In genomic region chr12:76863005-76863670, GRCh38 we compare ENCODE assay signal across 13 cellular contexts. TPM values are rescaled to one million over a fixed set of nuclear protein-coding genes. Genes with fewer than 3 reads are reported as not detected.
DNase-seq lines count a peak whose midpoint lies in the region; ATAC-seq and TF ChIP-seq lines count a peak whose summit lies in the region.
"Had no signal": no experiment of that assay in that cellular context is flagged by ENCODE, and none has a peak within 500 bp of the region (broad histone marks: within the 10 kb centered on the region; RNA-seq: fewer than 3 reads in every experiment).

No MANE protein-coding gene starts in this region.

- no peak for TF ChIP-seq EP300 in transverse colon (IDR thresholded peaks at IDR 0.05; ENCODE audit: low read depth)

- peak; percentile 89 for ATAC-seq in left lobe of liver
- ATAC-seq: activated naive CD4-positive, alpha-beta T cell treated with anti-CD3 and anti-CD28 coated beads, Interleukin-2, amount 50 U/mL, for 72 hours had no signal

- no peaks in the 10 kb centered on the region for H3K9me3 ChIP-seq in transverse colon
- H3K9me3 ChIP-seq: suprapubic skin had no signal

- H3K4me3 ChIP-seq in cardiac fibroblast (replicated peaks in 1 of 2; ENCODE audit: low read depth in 2 of 2, low read length in 2 of 2) (no peak overlapping the region), transverse colon (no peak overlapping the region)
- H3K4me3 ChIP-seq: skin epidermis, suprapubic skin had no signal

- in situ Hi-C loops in transverse colon (cut with MboI; ENCODE audit: low pct_ligation_motif_present in 1 of 4, low pct_unique_long_range_greater_than_20kb in 1 of 4, low sequenced_read_pairs in 3 of 4): no loop called here

- H3K27me3 Mint-ChIP-seq in HFFc6 (ENCODE audit: insufficient read depth): peaks cover 2% of the 10 kb centered on the region

- H3K27ac ChIP-seq in transverse colon: peak overlapping the region in 3 of 4 donors; percentile 29 to 47 (median 39)
- H3K27ac ChIP-seq: suprapubic skin had no signal

- DNase-seq in HFFc6 (peak; percentile 75), cardiac fibroblast (ENCODE audit: low read depth in 2 of 2) (peak; percentile 36 to 56), left lobe of liver (ENCODE audit: low spot score) (no peak), transverse colon (no peak), KG1 (lab: John Stamatoyannopoulos, UW) (no peak), NCI-H226 (no peak), occipital lobe (lab: John Stamatoyannopoulos, UW) (no peak)
- DNase-seq: Kasumi-1, NCI-H2081 treated with DMSO at 0.1 percent for 48 hours, SIG-M5 had no signal

- H3K36me3 ChIP-seq in transverse colon: no peaks in the 10 kb centered on the region
- H3K36me3 ChIP-seq: suprapubic skin had no signal

- H3K9me3 Mint-ChIP-seq in HFFc6: no peaks in the 10 kb centered on the region
- H3K9me3 Mint-ChIP-seq: activated naive CD4-positive, alpha-beta T cell treated with anti-CD3 and anti-CD28 coated beads, Interleukin-2, amount 50 U/mL, for 72 hours had no signal

- H3K27me3 ChIP-seq in transverse colon: no peaks in the 10 kb centered on the region
- H3K27me3 ChIP-seq: suprapubic skin had no signal

- peaks cover 33% of the 10 kb centered on the region for H3K4me1 Mint-ChIP-seq in HFFc6 (ENCODE audit: low read depth)

- intact Hi-C loops in transverse colon (cut with DNase I; ENCODE audit: low total_unique reads): no loop called here

- 82 to 83% methylated on average over 10 to 12 of the region's 12 CpGs for WGBS in transverse colon (ENCODE audit: low coverage in 1 of 2), 2 donors

- peak overlapping the region; percentile 48 for H3K4me3 Mint-ChIP-seq in HFFc6

- TF ChIP-seq CTCF in HFFc6 (IDR thresholded peaks at IDR 0.05) (no peak), cardiac fibroblast (IDR thresholded peaks at IDR 0.05; ENCODE audit: low read depth, low read length) (no peak), transverse colon (IDR thresholded peaks at IDR 0.05) (no peak)

- H3K4me1 ChIP-seq in transverse colon: peaks cover 0 to 19% (median 0%) of the 10 kb centered on the region in 4 donors
- H3K4me1 ChIP-seq: suprapubic skin had no signal

- TF ChIP-seq POLR2A in transverse colon (IDR thresholded peaks at IDR 0.05): no peak

- H3K36me3 Mint-ChIP-seq in HFFc6 (ENCODE audit: low read depth): peaks cover 18% of the 10 kb centered on the region
- H3K36me3 Mint-ChIP-seq: activated naive CD4-positive, alpha-beta T cell treated with anti-CD3 and anti-CD28 coated beads, Interleukin-2, amount 50 U/mL, for 72 hours had no signal

- peak overlapping the region; percentile 81 for H3K27ac Mint-ChIP-seq in HFFc6
- H3K27ac Mint-ChIP-seq: activated naive CD4-positive, alpha-beta T cell treated with anti-CD3 and anti-CD28 coated beads, Interleukin-2, amount 50 U/mL, for 72 hours had no signal

RNA-seq across cellular contexts. Expression of gene CSRP2, which starts 15.7 kb away (rescaled TPM):
- total RNA-seq in HFFc6 (2021; fragmentation: NEBNext Ultra II Directional; extraction: Animal tissue kit (Norgen Biotek cat#: 25700)): 10 to 100 TPM; 20.7 to 32.7 (median 29.5) TPM
- total RNA-seq in left lobe of liver: 14.1 TPM
- total RNA-seq in transverse colon: 1 to 10 TPM; 1.9 to 9.6 (median 8.3) TPM
- 149 TPM for total RNA-seq in occipital lobe

Comparison
In these comparisons a context has a peak if more than half of its experiments do, and no peak if none do; other contexts are left out.
1. DNase-seq: peak in HFFc6 (single experiment) and cardiac fibroblast (2 of 2); none in left lobe of liver (single experiment), transverse colon (single experiment), KG1 (single experiment), NCI-H226 (single experiment) and occipital lobe (single experiment).